13 cellular contexts compared by ENCODE assay signal in the genomic region with DNA sequence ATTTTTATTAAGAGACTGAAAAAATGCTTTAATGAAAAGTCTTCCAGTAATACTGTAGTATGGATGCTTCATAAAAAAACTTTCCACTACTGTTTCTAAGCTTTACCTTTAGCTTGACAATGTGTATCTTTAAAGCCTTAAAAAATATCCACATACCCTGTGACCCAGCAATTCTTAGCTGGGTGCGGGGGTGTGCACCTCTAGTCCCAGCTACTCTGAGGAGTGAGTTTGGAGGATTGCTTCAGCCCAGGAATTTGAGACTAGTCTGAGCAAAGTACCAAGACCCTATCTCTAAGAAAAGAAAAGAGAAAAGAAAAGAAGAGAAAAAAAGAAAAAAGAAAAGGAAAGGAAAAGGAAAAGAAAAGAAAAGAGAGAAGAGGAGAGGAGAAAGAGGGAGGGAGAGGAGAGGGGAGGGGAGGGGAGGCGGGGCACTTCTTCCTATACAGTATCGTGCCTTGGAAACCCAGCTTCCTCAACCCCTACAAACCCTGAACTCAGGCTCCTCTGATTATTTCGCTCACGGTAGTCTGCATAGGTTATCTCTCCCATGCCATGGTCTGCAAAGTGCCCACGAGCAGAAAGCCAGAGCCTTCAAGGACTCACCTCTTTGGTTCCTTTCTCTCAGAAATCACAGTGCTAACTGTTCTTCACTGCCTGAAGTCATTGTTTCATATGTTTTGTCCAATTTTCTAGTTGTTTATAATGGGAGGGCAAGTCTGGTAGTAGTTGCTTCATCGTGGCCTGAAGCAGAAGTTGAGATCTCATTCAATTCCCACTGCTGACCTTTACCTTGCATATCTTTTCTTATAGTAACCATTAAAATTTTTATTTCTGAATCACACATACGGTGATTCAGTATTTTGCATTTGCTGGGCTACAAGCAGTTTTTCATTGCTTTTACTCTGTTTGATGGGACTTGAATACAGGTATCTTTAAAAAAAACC.
DNase-seq lines count a peak whose midpoint lies in the region; ATAC-seq, FAIRE-seq and TF ChIP-seq lines count a peak whose summit lies in the region.
"Had no signal": no experiment of that assay in that cellular context is flagged by ENCODE, and none has a peak within 500 bp of the region (broad histone marks: within the 10 kb centered on the region; RNA-seq: fewer than 3 reads in every experiment).

No MANE protein-coding gene starts in this region.

- no peak for ATAC-seq in memory B cell (ENCODE audit: low read depth)
- ATAC-seq: SK-N-SH treated with all-trans-retinoic acid at 6 μM for 48 hours had no signal

- TF ChIP-seq CTCF in HL-60 (IDR thresholded peaks at IDR 0.05; ENCODE audit: insufficient read depth, low read length): no peak

- no peak overlapping the region for H3K4me3 ChIP-seq in HL-60 (replicated peaks; ENCODE audit: insufficient read depth, low read length)
- no peak overlapping the region for H3K4me3 ChIP-seq in H7 (ENCODE audit: insufficient read depth, low read depth, low read length)
- H3K4me3 ChIP-seq: smooth muscle cell had no signal

- H3K27ac Mint-ChIP-seq in activated naive CD8-positive, alpha-beta T cell: peak overlapping the region; percentile 89
- H3K27ac Mint-ChIP-seq in memory B cell: peak overlapping the region; percentile 63

- H3K4me1 Mint-ChIP-seq in activated naive CD8-positive, alpha-beta T cell (ENCODE audit: low read depth): peaks cover 59% of the 10 kb centered on the region
- peaks cover 37% of the 10 kb centered on the region for H3K4me1 Mint-ChIP-seq in memory B cell

- H3K36me3 Mint-ChIP-seq in activated naive CD8-positive, alpha-beta T cell: peaks cover 2% of the 10 kb centered on the region
- peaks cover 5% of the 10 kb centered on the region for H3K36me3 Mint-ChIP-seq in memory B cell

- no peaks in the 10 kb centered on the region for H3K36me3 ChIP-seq in H7 (replicated peaks; ENCODE audit: control insufficient read depth, insufficient read depth, low read length)

- peak overlapping the region; percentile 73 for H3K4me3 Mint-ChIP-seq in activated naive CD8-positive, alpha-beta T cell
- H3K4me3 Mint-ChIP-seq in memory B cell: peak overlapping the region; percentile 28

- H3K27me3 ChIP-seq in HL-60 (ENCODE audit: insufficient read depth, poor library complexity, severe bottlenecking): no peaks in the 10 kb centered on the region
- no peaks in the 10 kb centered on the region for H3K27me3 ChIP-seq in H7 (ENCODE audit: control insufficient read depth, insufficient read depth, low read length)

- H3K27ac ChIP-seq in HL-60 (replicated peaks): peak overlapping the region; percentile 42

- H3K27me3 Mint-ChIP-seq in activated naive CD8-positive, alpha-beta T cell: no peaks in the 10 kb centered on the region
- H3K27me3 Mint-ChIP-seq in memory B cell: no peaks in the 10 kb centered on the region

- no peak for FAIRE-seq in RCC 7860 (lab: Jason Lieb, UNC)

- no peaks in the 10 kb centered on the region for H3K9me3 Mint-ChIP-seq in activated naive CD8-positive, alpha-beta T cell (ENCODE audit: low read depth)
- no peaks in the 10 kb centered on the region for H3K9me3 Mint-ChIP-seq in memory B cell

- peak; percentile 28 for DNase-seq in CD1c-positive myeloid dendritic cell (ENCODE audit: extremely low spot score)
- peak; percentile 13 to 59 for DNase-seq in HL-60 (ENCODE audit: low read depth in 1 of 2, low spot score in 1 of 2)
- DNase-seq in memory B cell (ENCODE audit: low spot score in 2 of 2): no peak
- DNase-seq in H7: no peak
- no peak for DNase-seq in COLO829 (ENCODE audit: low spot score)
- no peak for DNase-seq in Ammon's horn (ENCODE audit: low spot score)
- no peak for DNase-seq in RCC 7860 (ENCODE audit: low spot score)
- DNase-seq: cortex of kidney, DMS53, hippocampal formation had no signal

Comparison
In these comparisons a context has a peak if more than half of its experiments do, and no peak if none do; other contexts are left out.
1. DNase-seq: peak in CD1c-positive myeloid dendritic cell (single experiment) and HL-60 (2 of 2); none in memory B cell (0 of 2), H7 (single experiment), COLO829 (single experiment), Ammon's horn (single experiment) and RCC 7860 (single experiment).